Comparison of ENCODE assay signal across 16 cellular contexts in genomic region chr17:32104158-32104557, GRCh38. TPM values are rescaled to one million over a fixed set of nuclear protein-coding genes. Genes with fewer than 3 reads are reported as not detected.
A peak's percentile ranks its signal among the peaks of the same experiment; 100 is the strongest.
DNase-seq lines count a peak whose midpoint lies in the region; ATAC-seq lines count a peak whose summit lies in the region.
"Had no signal": no experiment of that assay in that cellular context is flagged by ENCODE, and none has a peak within 500 bp of the region (broad histone marks: within the 10 kb centered on the region; RNA-seq: fewer than 3 reads in every experiment).

No MANE protein-coding gene starts in this region.

- intact Hi-C loops in activated CD4-positive, alpha-beta T cell treated with anti-CD3 and anti-CD28 coated beads for 36 hours (cut with DNase I, micrococcal nuclease): no loop called here
- intact Hi-C loops in activated T-helper 1 cell treated with anti-CD3 and anti-CD28 coated beads, Interleukin-12 subunit alpha, Interleukin-12 subunit beta, Interleukin-2, Interleukin-4 antibody, amounts not matched to agents 30 ng/mL and 10 ng/mL and 1 ng/mL, durations not matched to agents 14 hours and 24 hours and 36 hours (cut with micrococcal nuclease): no loop called here

- POLR2A ChIA-PET in activated CD4-positive, alpha-beta T cell treated with anti-CD3 and anti-CD28 coated beads for 36 hours (lab: Charles Lee): no interaction called here
- POLR2A ChIA-PET in naive thymus-derived CD8-positive, alpha-beta T cell (lab: Charles Lee): interaction anchor here (0.6 to 2.4 kb wide), 7 partner anchors 23 to 97 kb away, joined by 3 to 21 read pairs (median 5); partner anchors contain the start of genes LRRC37B and RHOT1

- no peak overlapping the region for H3K4me3 ChIP-seq in H7 (ENCODE audit: insufficient read depth, low read depth, low read length)
- H3K4me3 ChIP-seq: A549, SK-N-MC had no signal

- H3K27me3 Mint-ChIP-seq in activated CD4-positive, alpha-beta T cell treated with anti-CD3 and anti-CD28 coated beads for 36 hours: no peaks in the 10 kb centered on the region
- H3K27me3 Mint-ChIP-seq in activated T-helper 1 cell treated with anti-CD3 and anti-CD28 coated beads, Interleukin-12 subunit alpha, Interleukin-12 subunit beta, Interleukin-2, Interleukin-4 antibody, amounts not matched to agents 30 ng/mL and 10 ng/mL and 1 ng/mL, durations not matched to agents 14 hours and 24 hours and 36 hours (ENCODE audit: insufficient read depth): no peaks in the 10 kb centered on the region
- H3K27me3 Mint-ChIP-seq in naive thymus-derived CD8-positive, alpha-beta T cell: no peaks in the 10 kb centered on the region

- DNase-seq in activated CD4-positive, alpha-beta T cell treated with anti-CD3 and anti-CD28 coated beads for 36 hours: no peak
- DNase-seq in activated CD4-positive, alpha-beta T cell treated with anti-CD3 and anti-CD28 coated beads, Interleukin-2, amount 50 U/mL, for 4 hours: no peak
- DNase-seq in H7 (peak; percentile 14), DMS53 (lab: John Stamatoyannopoulos, UW) (no peak), germinal center (ENCODE audit: low spot score) (no peak)
- no peak for DNase-seq in activated T-helper 1 cell treated with anti-CD3 and anti-CD28 coated beads, Interleukin-12 subunit alpha, Interleukin-12 subunit beta, Interleukin-2, Interleukin-4 antibody, amounts not matched to agents 30 ng/mL and 10 ng/mL and 1 ng/mL, durations not matched to agents 14 hours and 24 hours and 36 hours (ENCODE audit: low spot score)
- peak in 4 of 10 donors; percentile 16 to 43 (median 27) for DNase-seq in naive thymus-derived CD8-positive, alpha-beta T cell
- DNase-seq: effector CD8-positive, alpha-beta T cell; NCI-H1092; NCI-H2171 treated with DMSO at 0.1 percent for 48 hours; NK-92 treated with Interleukin-12 subunit alpha and Interleukin-12 subunit beta, amount 100 ng/mL, for 24 hours; stimulated activated CD4-positive, alpha-beta T cell treated with anti-CD3 and anti-CD28 coated beads, Interleukin-4, amount 100 ng/mL, for 4 hours had no signal

- H3K27me3 ChIP-seq in H7 (ENCODE audit: control insufficient read depth, insufficient read depth, low read length): no peaks in the 10 kb centered on the region

- H3K27ac Mint-ChIP-seq in activated CD4-positive, alpha-beta T cell treated with anti-CD3 and anti-CD28 coated beads for 36 hours: peak overlapping the region; percentile 89
- H3K27ac Mint-ChIP-seq in activated T-helper 1 cell treated with anti-CD3 and anti-CD28 coated beads, Interleukin-12 subunit alpha, Interleukin-12 subunit beta, Interleukin-2, Interleukin-4 antibody, amounts not matched to agents 30 ng/mL and 10 ng/mL and 1 ng/mL, durations not matched to agents 14 hours and 24 hours and 36 hours: peak overlapping the region; percentile 86
- H3K27ac Mint-ChIP-seq in naive thymus-derived CD8-positive, alpha-beta T cell: peak overlapping the region; percentile 84 to 100 (median 96)
- H3K27ac Mint-ChIP-seq: activated T-helper 2 cell treated with anti-CD3 and anti-CD28 coated beads, Interferon-gamma antibody, Interleukin-2, Interleukin-4, amounts not matched to agents 10 μg/mL and 5 μg/mL and 100 μg/mL, durations not matched to agents 14 hours and 24 hours and 36 hours had no signal

- H3K4me1 Mint-ChIP-seq in activated CD4-positive, alpha-beta T cell treated with anti-CD3 and anti-CD28 coated beads for 36 hours: peaks cover 29% of the 10 kb centered on the region
- H3K4me1 Mint-ChIP-seq in activated T-helper 1 cell treated with anti-CD3 and anti-CD28 coated beads, Interleukin-12 subunit alpha, Interleukin-12 subunit beta, Interleukin-2, Interleukin-4 antibody, amounts not matched to agents 30 ng/mL and 10 ng/mL and 1 ng/mL, durations not matched to agents 14 hours and 24 hours and 36 hours (ENCODE audit: low read depth): peaks cover 41% of the 10 kb centered on the region
- H3K4me1 Mint-ChIP-seq in naive thymus-derived CD8-positive, alpha-beta T cell: peaks cover 19 to 44% (median 39%) of the 10 kb centered on the region in 4 donors

- no peaks in the 10 kb centered on the region for H3K36me3 ChIP-seq in H7 (replicated peaks; ENCODE audit: control insufficient read depth, insufficient read depth, low read length)

- ATAC-seq in activated CD4-positive, alpha-beta T cell treated with anti-CD3 and anti-CD28 coated beads for 36 hours: no peak
- peak; percentile 59 to 63 for ATAC-seq in naive thymus-derived CD8-positive, alpha-beta T cell
- ATAC-seq in GM18511 (IDR thresholded peaks at IDR 0.05; ENCODE audit: unreplicated experiment): no peak
- ATAC-seq: A549 had no signal

- CTCF ChIA-PET in activated CD4-positive, alpha-beta T cell treated with anti-CD3 and anti-CD28 coated beads for 36 hours (lab: Charles Lee): interaction anchor here (0.8 to 1.3 kb wide), 4 partner anchors 32 to 98 kb away, joined by 3 to 4 read pairs (median 4); partner anchors contain the start of gene RHOT1

- H3K4me3 Mint-ChIP-seq in activated CD4-positive, alpha-beta T cell treated with anti-CD3 and anti-CD28 coated beads for 36 hours: no peak overlapping the region
- peak overlapping the region; percentile 64 for H3K4me3 Mint-ChIP-seq in activated T-helper 1 cell treated with anti-CD3 and anti-CD28 coated beads, Interleukin-12 subunit alpha, Interleukin-12 subunit beta, Interleukin-2, Interleukin-4 antibody, amounts not matched to agents 30 ng/mL and 10 ng/mL and 1 ng/mL, durations not matched to agents 14 hours and 24 hours and 36 hours
- peak overlapping the region; percentile 54 to 83 (median 78) for H3K4me3 Mint-ChIP-seq in naive thymus-derived CD8-positive, alpha-beta T cell

- no peaks in the 10 kb centered on the region for H3K9me3 Mint-ChIP-seq in activated CD4-positive, alpha-beta T cell treated with anti-CD3 and anti-CD28 coated beads for 36 hours (ENCODE audit: low read depth)
- H3K9me3 Mint-ChIP-seq in activated T-helper 1 cell treated with anti-CD3 and anti-CD28 coated beads, Interleukin-12 subunit alpha, Interleukin-12 subunit beta, Interleukin-2, Interleukin-4 antibody, amounts not matched to agents 30 ng/mL and 10 ng/mL and 1 ng/mL, durations not matched to agents 14 hours and 24 hours and 36 hours: no peaks in the 10 kb centered on the region
- H3K9me3 Mint-ChIP-seq in naive thymus-derived CD8-positive, alpha-beta T cell: no peaks in the 10 kb centered on the region
- H3K9me3 Mint-ChIP-seq: activated T-helper 2 cell treated with anti-CD3 and anti-CD28 coated beads, Interferon-gamma antibody, Interleukin-2, Interleukin-4, amounts not matched to agents 10 μg/mL and 5 μg/mL and 100 μg/mL, durations not matched to agents 14 hours and 24 hours and 36 hours had no signal

- no peaks in the 10 kb centered on the region for H3K36me3 Mint-ChIP-seq in activated CD4-positive, alpha-beta T cell treated with anti-CD3 and anti-CD28 coated beads for 36 hours (ENCODE audit: low read depth)
- H3K36me3 Mint-ChIP-seq in activated T-helper 1 cell treated with anti-CD3 and anti-CD28 coated beads, Interleukin-12 subunit alpha, Interleukin-12 subunit beta, Interleukin-2, Interleukin-4 antibody, amounts not matched to agents 30 ng/mL and 10 ng/mL and 1 ng/mL, durations not matched to agents 14 hours and 24 hours and 36 hours (ENCODE audit: low read depth): no peaks in the 10 kb centered on the region
- H3K36me3 Mint-ChIP-seq in naive thymus-derived CD8-positive, alpha-beta T cell: no peaks in the 10 kb centered on the region

RNA-seq across cellular contexts. Expression of gene RHOT1, which starts 38.1 kb away (rescaled TPM):
- 10 to 100 TPM; 23.3 to 34.1 TPM for total RNA-seq in activated CD4-positive, alpha-beta T cell treated with anti-CD3 and anti-CD28 coated beads for 36 hours
- 54.1 and 68.7 TPM in 2 replicates for total RNA-seq in H7 (2014; rRNA removed; shearing (Covaris generic))
- total RNA-seq in activated T-helper 1 cell treated with anti-CD3 and anti-CD28 coated beads, Interleukin-12 subunit alpha, Interleukin-12 subunit beta, Interleukin-2, Interleukin-4 antibody, amounts not matched to agents 30 ng/mL and 10 ng/mL and 1 ng/mL, durations not matched to agents 14 hours and 24 hours and 36 hours: 25.9 and 27.2 TPM in 2 replicates
- 10 to 100 TPM; 32.2 to 35.6 TPM for total RNA-seq in naive thymus-derived CD8-positive, alpha-beta T cell
- polyA plus RNA-seq in naive thymus-derived CD8-positive, alpha-beta T cell: 10 to 100 TPM; 17.8 to 26.7 (median 24.7) TPM

Comparison
In these comparisons a context has a peak if more than half of its experiments do, and no peak if none do; other contexts are left out.
1. ATAC-seq: peak in naive thymus-derived CD8-positive, alpha-beta T cell (2 of 2); none in activated CD4-positive, alpha-beta T cell treated with anti-CD3 and anti-CD28 coated beads for 36 hours (single experiment) and GM18511 (single experiment).
2. Peak in every context shown above with its lines, with median percentiles within 50 percentile points of each other: H3K27ac Mint-ChIP-seq.